ENCODE assay signal across 9 cellular contexts in genomic region chr2:144522741-144523605, GRCh38. TPM values are rescaled to one million over a fixed set of nuclear protein-coding genes. Genes with fewer than 3 reads are reported as not detected.
DNase-seq lines count a peak whose midpoint lies in the region; ATAC-seq and TF ChIP-seq lines count a peak whose summit lies in the region.
"Had no signal": no experiment of that assay in that cellular context is flagged by ENCODE, and none has a peak within 500 bp of the region (broad histone marks: within the 10 kb centered on the region; RNA-seq: fewer than 3 reads in every experiment).

No MANE protein-coding gene starts in this region.

- H3K27me3 ChIP-seq in BLaER1 (no peaks in the 10 kb centered on the region), OCI-LY3 (ENCODE audit: low read depth, low read length) (peaks cover 43% of the 10 kb centered on the region), duodenal mucosa (ENCODE audit: control insufficient read depth in 1 of 2, insufficient read depth in 2 of 2, low read length in 2 of 2) (peaks cover 33 to 48% of the 10 kb centered on the region in 2 donors), muscle layer of duodenum (ENCODE audit: low read depth, low read length) (no peaks in the 10 kb centered on the region)

- H3K27ac ChIP-seq in BLaER1 (peak overlapping the region; percentile 70), OCI-LY3 (ENCODE audit: low read length) (no peak overlapping the region), duodenal mucosa (ENCODE audit: low read depth, low read length) (no peak overlapping the region), muscle layer of duodenum (ENCODE audit: low read length) (peak overlapping the region; percentile 89)
- H3K27ac ChIP-seq: epithelial cell of prostate had no signal

- H3K4me1 ChIP-seq in BLaER1 (peaks cover 40% of the 10 kb centered on the region), OCI-LY3 (ENCODE audit: low read length) (peaks cover 33% of the 10 kb centered on the region), duodenal mucosa (ENCODE audit: control insufficient read depth in 1 of 2, insufficient read depth in 2 of 2, low read length in 2 of 2) (peaks cover 0 to 2% of the 10 kb centered on the region in 2 donors), muscle layer of duodenum (ENCODE audit: control insufficient read depth in 1 of 2, insufficient read depth in 2 of 2, low read length in 2 of 2) (peaks cover 0 to 26% of the 10 kb centered on the region in 2 donors)

- no peaks in the 10 kb centered on the region; the same call in 1 of the 2 replicates for H3K79me2 ChIP-seq in OCI-LY3 (ENCODE audit: low read length)

- H3K4me3 ChIP-seq in BLaER1 (peak overlapping the region; percentile 71), OCI-LY3 (ENCODE audit: low read length) (peak overlapping the region; percentile 85), duodenal mucosa (ENCODE audit: low read depth in 1 of 2, low read length in 2 of 2) (peak overlapping the region; percentile 49 to 60), muscle layer of duodenum (ENCODE audit: low read depth in 1 of 2, low read length in 2 of 2) (peak overlapping the region; percentile 62 to 63)

- H2AFZ ChIP-seq in OCI-LY3 (ENCODE audit: low read depth, low read length): peak overlapping the region; percentile 29

- peak overlapping the region; percentile 78 for H3K9ac ChIP-seq in BLaER1
- H3K9ac ChIP-seq in OCI-LY3 (ENCODE audit: low read length): peak overlapping the region; percentile 55
- H3K9ac ChIP-seq in duodenal mucosa (ENCODE audit: low read depth in 1 of 2, low read length in 2 of 2): peak overlapping the region; percentile 15 to 42

- no peaks in the 10 kb centered on the region; the same call in 1 of the 2 replicates for H4K20me1 ChIP-seq in BLaER1
- no peaks in the 10 kb centered on the region for H4K20me1 ChIP-seq in OCI-LY3 (ENCODE audit: insufficient read depth, low read length)

- H3K4me2 ChIP-seq in BLaER1: peak overlapping the region; percentile 96
- peak overlapping the region; percentile 97 for H3K4me2 ChIP-seq in OCI-LY3 (ENCODE audit: low read length)

- H3K9me3 ChIP-seq in BLaER1: no peaks in the 10 kb centered on the region
- no peaks in the 10 kb centered on the region for H3K9me3 ChIP-seq in OCI-LY3 (ENCODE audit: insufficient read depth, low read length)
- H3K9me3 ChIP-seq in duodenal mucosa (ENCODE audit: control insufficient read depth in 1 of 2, low read length in 2 of 2): no peaks in the 10 kb centered on the region
- H3K9me3 ChIP-seq in muscle layer of duodenum (ENCODE audit: control insufficient read depth in 1 of 2, low read length in 2 of 2): no peaks in the 10 kb centered on the region

- ATAC-seq in GM18868 (IDR thresholded peaks at IDR 0.05; ENCODE audit: unreplicated experiment): no peak

- no peak for TF ChIP-seq CTCF in OCI-LY3 (IDR thresholded peaks at IDR 0.05; ENCODE audit: low read depth, low read length)

- DNase-seq in iPS-NIHi7 (ENCODE audit: extremely low spot score) (no peak), mucosa of gallbladder (ENCODE audit: low spot score) (no peak), SHP77 (lab: John Stamatoyannopoulos, UW) (no peak)

- peaks cover 5% of the 10 kb centered on the region; the same call in 1 of the 2 replicates for H3K36me3 ChIP-seq in BLaER1
- H3K36me3 ChIP-seq in OCI-LY3 (replicated peaks; ENCODE audit: low read depth, low read length): no peaks in the 10 kb centered on the region
- no peaks in the 10 kb centered on the region for H3K36me3 ChIP-seq in duodenal mucosa (ENCODE audit: control insufficient read depth in 1 of 2, insufficient read depth in 2 of 2, low read length in 2 of 2)
- peaks cover 0 to 5% of the 10 kb centered on the region in 2 donors for H3K36me3 ChIP-seq in muscle layer of duodenum (ENCODE audit: control insufficient read depth in 1 of 2, insufficient read depth in 2 of 2, low read length in 2 of 2)

RNA-seq across cellular contexts. Expression of gene ZEB2, which starts 3.1 kb away (rescaled TPM):
- total RNA-seq in mucosa of gallbladder: 91.0 TPM

Comparison
In these comparisons a context has a peak if more than half of its experiments do, and no peak if none do; other contexts are left out.
1. H3K27ac ChIP-seq: peak in BLaER1 (single experiment) and muscle layer of duodenum (single experiment); none in OCI-LY3 (single experiment) and duodenal mucosa (single experiment).
2. Peak in every context shown above with its lines, with median percentiles within 50 percentile points of each other: H3K4me3 ChIP-seq and H3K9ac ChIP-seq.